Comparison of ENCODE assay signal across 32 cellular contexts in genomic region chr15:66709884-66710283, GRCh38.
"Had no signal": no experiment of that assay in that cellular context is flagged by ENCODE, and none has a peak within 500 bp of the region (broad histone marks: within the 10 kb centered on the region; RNA-seq: fewer than 3 reads in every experiment).

No MANE protein-coding gene starts in this region.

- H3K9me3 ChIP-seq: gastrocnemius medialis, left ventricle myocardium inferior, pancreas, prostate gland, sigmoid colon, upper lobe of right lung had no signal

- H3K36me3 Mint-ChIP-seq: naive B cell; stimulated activated memory B cell treated with anti-CD40 and anti-IgM and Interleukin-4, amounts not matched to agents 10 μg/mL and 1 μg/mL and 100 μg/mL, for 72 hours had no signal

- H3K27ac Mint-ChIP-seq: activated CD4-positive, alpha-beta memory T cell treated with anti-CD3 and anti-CD28 coated beads, Interleukin-2, amount 10 ng/mL, durations not matched to agents 7 days and 5 days; activated CD4-positive, alpha-beta T cell treated with anti-CD3 and anti-CD28 coated beads, Interleukin-2, amount 10 ng/mL, durations not matched to agents 7 days and 5 days; activated naive CD8-positive, alpha-beta T cell treated with anti-CD3 and anti-CD28 coated beads, Interleukin-2, amount 50 U/mL, for 24 hours; activated T-helper 17 cell treated with anti-CD3 and anti-CD28 coated beads, Interleukin-2, amount 50 U/mL, for 72 hours; effector memory CD8-positive, alpha-beta T cell; naive B cell; nephron progenitor cell; stimulated activated memory B cell treated with anti-CD40 and anti-IgM and Interleukin-4, amounts not matched to agents 10 μg/mL and 1 μg/mL and 100 μg/mL, for 72 hours; stimulated activated naive CD8-positive, alpha-beta T cell treated with anti-CD3 and anti-CD28 coated beads, Interleukin-15, amount 100 ng/mL, for 72 hours; T-helper 17 cell had no signal

- H3K4me1 Mint-ChIP-seq: activated CD4-positive, alpha-beta memory T cell treated with anti-CD3 and anti-CD28 coated beads, Interleukin-2, amount 10 ng/mL, durations not matched to agents 7 days and 5 days; activated CD4-positive, alpha-beta T cell treated with anti-CD3 and anti-CD28 coated beads, Interleukin-2, amount 10 ng/mL, durations not matched to agents 7 days and 5 days; activated T-helper 17 cell treated with anti-CD3 and anti-CD28 coated beads, Interleukin-2, amount 50 U/mL, for 72 hours; stimulated activated naive CD8-positive, alpha-beta T cell treated with anti-CD3 and anti-CD28 coated beads, Interleukin-15, amount 100 ng/mL, for 72 hours; T-helper 17 cell had no signal

- H3K9me3 Mint-ChIP-seq: activated CD4-positive, alpha-beta memory T cell treated with anti-CD3 and anti-CD28 coated beads, Interleukin-2, amount 10 ng/mL, durations not matched to agents 7 days and 5 days; activated CD4-positive, alpha-beta T cell treated with anti-CD3 and anti-CD28 coated beads, Interleukin-2, amount 10 ng/mL, durations not matched to agents 7 days and 5 days; activated naive CD8-positive, alpha-beta T cell treated with anti-CD3 and anti-CD28 coated beads, Interleukin-2, amount 50 U/mL, for 24 hours; activated T-cell treated with anti-CD3 and anti-CD28 coated beads, Interleukin-2, amount 50 U/mL, for 4 hours; activated T-helper 17 cell treated with anti-CD3 and anti-CD28 coated beads, Interleukin-2, amount 50 U/mL, for 72 hours; effector memory CD8-positive, alpha-beta T cell; naive B cell; nephron progenitor cell; stimulated activated memory B cell treated with anti-CD40 and anti-IgM and Interleukin-4, amounts not matched to agents 10 μg/mL and 1 μg/mL and 100 μg/mL, for 72 hours; stimulated activated naive CD8-positive, alpha-beta T cell treated with anti-CD3 and anti-CD28 coated beads, Interleukin-15, amount 100 ng/mL, for 72 hours had no signal

- H3K27ac ChIP-seq: gastrocnemius medialis, left ventricle myocardium inferior, pancreas, prostate gland, upper lobe of right lung had no signal

- DNase-seq: activated CD4-positive, alpha-beta memory T cell treated with anti-CD3 and anti-CD28 coated beads, Interleukin-2, amount 10 ng/mL, durations not matched to agents 7 days and 5 days; activated CD4-positive, alpha-beta T cell treated with anti-CD3 and anti-CD28 coated beads for 1 hour; activated CD4-positive, alpha-beta T cell treated with anti-CD3 and anti-CD28 coated beads, Interleukin-2, amount 10 ng/mL, durations not matched to agents 7 days and 5 days; activated gamma-delta T cell treated with Interleukin-2 at 50 U/mL for 16 hours; activated naive CD4-positive, alpha-beta T cell treated with anti-CD3 and anti-CD28 coated beads, Interleukin-2, amount 50 U/mL, for 16 hours; activated naive CD8-positive, alpha-beta T cell treated with anti-CD3 and anti-CD28 coated beads, Interleukin-2, amount 50 U/mL, for 24 hours; activated T-cell treated with anti-CD3 and anti-CD28 coated beads, Interleukin-2, amount 50 U/mL, for 4 hours; anterior cingulate cortex; cortex of kidney; effector memory CD8-positive, alpha-beta T cell; erythroblast; gastrocnemius medialis; glutamatergic neuron; islet precursor cell; left ventricle myocardium inferior; mammary epithelial cell; naive B cell; nephron progenitor cell; retina; sigmoid colon; small intestine; stimulated activated CD4-positive, alpha-beta T cell treated with anti-CD3 and anti-CD28 coated beads, Interleukin-1b, Interleukin-23, amount 100 ng/mL, for 48 hours; stimulated activated CD4-positive, alpha-beta T cell treated with anti-CD3 and anti-CD28 coated beads, Interleukin-4, amount 100 ng/mL, for 4 hours; stimulated activated CD8-positive, alpha-beta memory T cell treated with anti-CD3 and anti-CD28 coated beads, Interleukin-4, amount 100 ng/mL, for 48 hours; stimulated activated naive CD8-positive, alpha-beta T cell treated with anti-CD3 and anti-CD28 coated beads, Interleukin-15, amount 100 ng/mL, for 72 hours; substantia nigra; T-helper 17 cell; upper lobe of right lung had no signal

- H3K4me3 Mint-ChIP-seq: activated CD4-positive, alpha-beta memory T cell treated with anti-CD3 and anti-CD28 coated beads, Interleukin-2, amount 10 ng/mL, durations not matched to agents 7 days and 5 days; activated CD4-positive, alpha-beta T cell treated with anti-CD3 and anti-CD28 coated beads, Interleukin-2, amount 10 ng/mL, durations not matched to agents 7 days and 5 days; activated naive CD8-positive, alpha-beta T cell treated with anti-CD3 and anti-CD28 coated beads, Interleukin-2, amount 50 U/mL, for 24 hours; activated T-cell treated with anti-CD3 and anti-CD28 coated beads, Interleukin-2, amount 50 U/mL, for 4 hours; activated T-helper 17 cell treated with anti-CD3 and anti-CD28 coated beads, Interleukin-2, amount 50 U/mL, for 72 hours; effector memory CD8-positive, alpha-beta T cell; naive B cell; nephron progenitor cell; stimulated activated memory B cell treated with anti-CD40 and anti-IgM and Interleukin-4, amounts not matched to agents 10 μg/mL and 1 μg/mL and 100 μg/mL, for 72 hours; stimulated activated naive CD8-positive, alpha-beta T cell treated with anti-CD3 and anti-CD28 coated beads, Interleukin-15, amount 100 ng/mL, for 72 hours; T-helper 17 cell had no signal

- ATAC-seq: activated naive CD8-positive, alpha-beta T cell treated with anti-CD3 and anti-CD28 coated beads, Interleukin-2, amount 50 U/mL, for 24 hours; activated T-cell treated with anti-CD3 and anti-CD28 coated beads, Interleukin-2, amount 50 U/mL, for 4 hours; activated T-helper 17 cell treated with anti-CD3 and anti-CD28 coated beads, Interleukin-2, amount 50 U/mL, for 72 hours; effector memory CD8-positive, alpha-beta T cell; gastrocnemius medialis; pancreas; stimulated activated naive CD8-positive, alpha-beta T cell treated with anti-CD3 and anti-CD28 coated beads, Interleukin-15, amount 100 ng/mL, for 72 hours; T-helper 17 cell; upper lobe of right lung had no signal

- H3K36me3 ChIP-seq: gastrocnemius medialis, pancreas, prostate gland, sigmoid colon, upper lobe of right lung had no signal
